In the genomic region with DNA sequence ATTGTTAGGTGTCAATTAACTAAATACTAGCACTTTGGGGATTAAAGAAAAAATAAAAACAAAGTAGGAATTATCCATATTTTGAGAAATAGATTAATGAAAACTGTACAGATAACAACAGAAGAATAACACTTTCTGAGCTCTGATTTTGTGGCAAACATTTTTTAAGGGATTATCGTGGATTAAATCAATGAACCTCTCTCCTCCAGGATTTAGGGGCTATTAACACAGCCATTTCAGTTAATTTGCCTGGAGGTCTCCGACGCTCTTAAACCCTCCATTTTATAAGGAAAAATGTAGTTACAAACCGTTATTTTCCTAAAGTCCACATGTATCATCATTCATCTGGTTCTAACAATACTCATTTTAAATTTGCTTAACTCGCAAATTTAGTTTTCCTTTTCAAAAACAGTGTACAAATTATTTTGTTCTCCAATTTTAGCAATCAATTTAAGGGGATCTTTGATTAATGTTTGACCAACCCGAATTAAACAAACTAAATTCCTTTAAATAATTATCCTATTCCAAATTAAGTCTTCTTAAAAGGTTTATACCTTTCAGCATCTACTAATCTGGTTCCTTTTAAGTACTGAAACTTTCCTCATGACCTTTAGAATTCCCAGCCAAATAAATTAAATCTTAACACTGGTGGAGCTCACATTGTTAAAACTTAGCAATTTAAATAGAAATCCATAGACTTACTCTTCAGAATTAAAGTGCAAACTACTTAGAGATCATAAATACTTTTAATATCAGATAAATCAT, we compare ENCODE assay signal across 8 cellular contexts. TPM values are rescaled to one million over a fixed set of nuclear protein-coding genes. Genes with fewer than 3 reads are reported as not detected.
DNase-seq lines count a peak whose midpoint lies in the region; ATAC-seq and TF ChIP-seq lines count a peak whose summit lies in the region.

No MANE protein-coding gene starts in this region.

- H3K4me1 ChIP-seq in iPS DF 6.9 (ENCODE audit: control insufficient read depth, insufficient read depth, low read length) (peaks cover 1% of the 10 kb centered on the region; the same call in 1 of the 2 replicates), suprapubic skin (peaks cover 37% of the 10 kb centered on the region)

- H3K27me3 ChIP-seq in iPS DF 6.9 (ENCODE audit: control insufficient read depth, insufficient read depth, low read length), result no peaks in the 10 kb centered on the region
- H3K27me3 ChIP-seq in suprapubic skin, result peaks cover 19% of the 10 kb centered on the region

- no peaks in the 10 kb centered on the region for H3K27me3 Mint-ChIP-seq in activated T-cell treated with anti-CD3 and anti-CD28 coated beads, Interleukin-2, amount 50 U/mL, for 4 hours (ENCODE audit: low read depth)
- H3K27me3 Mint-ChIP-seq in activated T-helper 17 cell treated with anti-CD3 and anti-CD28 coated beads, Interleukin-2, amount 50 U/mL, for 72 hours, result no peaks in the 10 kb centered on the region

- no peaks in the 10 kb centered on the region for H3K9me3 Mint-ChIP-seq in activated T-cell treated with anti-CD3 and anti-CD28 coated beads, Interleukin-2, amount 50 U/mL, for 4 hours
- no peaks in the 10 kb centered on the region for H3K9me3 Mint-ChIP-seq in activated T-helper 17 cell treated with anti-CD3 and anti-CD28 coated beads, Interleukin-2, amount 50 U/mL, for 72 hours

- no peak for TF ChIP-seq EP300 in suprapubic skin (IDR thresholded peaks at IDR 0.05)

- no peak for ATAC-seq in activated T-cell treated with anti-CD3 and anti-CD28 coated beads, Interleukin-2, amount 50 U/mL, for 4 hours
- no peak for ATAC-seq in activated T-helper 17 cell treated with anti-CD3 and anti-CD28 coated beads, Interleukin-2, amount 50 U/mL, for 72 hours (replicated peaks)
- no peak for ATAC-seq in HG03025 (IDR thresholded peaks at IDR 0.05; ENCODE audit: low FRiP score, unreplicated experiment)

- H3K4me3 Mint-ChIP-seq in activated T-cell treated with anti-CD3 and anti-CD28 coated beads, Interleukin-2, amount 50 U/mL, for 4 hours, result peak overlapping the region; percentile 94
- H3K4me3 Mint-ChIP-seq in activated T-helper 17 cell treated with anti-CD3 and anti-CD28 coated beads, Interleukin-2, amount 50 U/mL, for 72 hours, result peak overlapping the region; percentile 86

- no peaks in the 10 kb centered on the region for H3K9me3 ChIP-seq in iPS DF 6.9 (ENCODE audit: control insufficient read depth, insufficient read depth, low read length)
- H3K9me3 ChIP-seq in suprapubic skin, result no peaks in the 10 kb centered on the region

- WGBS in iPS DF 6.9 (ENCODE audit: insufficient coverage, insufficient read length), result 100% methylated on average over 1 of the region's 6 CpGs
- 64% methylated on average over 6 of the region's 6 CpGs for WGBS in suprapubic skin

- H3K4me3 ChIP-seq in iPS DF 6.9 (ENCODE audit: low read length), result peak overlapping the region; percentile 79; the same call in 1 of the 2 replicates
- H3K4me3 ChIP-seq in suprapubic skin, result peak overlapping the region; percentile 55

- H3K27ac Mint-ChIP-seq in activated T-helper 17 cell treated with anti-CD3 and anti-CD28 coated beads, Interleukin-2, amount 50 U/mL, for 72 hours, result peak overlapping the region; percentile 82

- DNase-seq in activated T-cell treated with anti-CD3 and anti-CD28 coated beads, Interleukin-2, amount 50 U/mL, for 4 hours, result no peak
- DNase-seq in activated T-cell treated with anti-CD3 and anti-CD28 coated beads, Interleukin-2, amount 50 U/mL, for 48 hours, result no peak
- DNase-seq in iPS DF 6.9 (ENCODE audit: low read depth, low spot score) (no peak), suprapubic skin (ENCODE audit: low spot score in 2 of 2) (no peak), cerebellar nuclear complex (lab: John Stamatoyannopoulos, UW) (no peak), NCI-H1417 (lab: John Stamatoyannopoulos, UW) (no peak)

- TF ChIP-seq CTCF in suprapubic skin (IDR thresholded peaks at IDR 0.05), result no peak

- TF ChIP-seq POLR2A in suprapubic skin (IDR thresholded peaks at IDR 0.05), result no peak

- no peaks in the 10 kb centered on the region for H3K36me3 ChIP-seq in iPS DF 6.9 (ENCODE audit: control insufficient read depth, insufficient read depth, low read length)
- H3K36me3 ChIP-seq in suprapubic skin, result no peaks in the 10 kb centered on the region

- peaks cover 24% of the 10 kb centered on the region for H3K4me1 Mint-ChIP-seq in activated T-cell treated with anti-CD3 and anti-CD28 coated beads, Interleukin-2, amount 50 U/mL, for 4 hours (ENCODE audit: low read depth)
- peaks cover 28% of the 10 kb centered on the region for H3K4me1 Mint-ChIP-seq in activated T-helper 17 cell treated with anti-CD3 and anti-CD28 coated beads, Interleukin-2, amount 50 U/mL, for 72 hours

- H3K27ac ChIP-seq in iPS DF 6.9 (ENCODE audit: low read length) (no peak overlapping the region), suprapubic skin (no peak overlapping the region)

- peaks cover 4% of the 10 kb centered on the region for H3K36me3 Mint-ChIP-seq in activated T-cell treated with anti-CD3 and anti-CD28 coated beads, Interleukin-2, amount 50 U/mL, for 4 hours (ENCODE audit: insufficient read depth)
- peaks cover 20% of the 10 kb centered on the region for H3K36me3 Mint-ChIP-seq in activated T-helper 17 cell treated with anti-CD3 and anti-CD28 coated beads, Interleukin-2, amount 50 U/mL, for 72 hours (ENCODE audit: low read depth)

RNA-seq across cellular contexts. Expression of a gene that starts 30.7 kb away (rescaled TPM):
- 100 to 1,000 TPM in 2 of 3 donors, 10 to 100 TPM in 1; 99.6 to 108 (median 106) TPM for total RNA-seq in activated T-cell treated with anti-CD3 and anti-CD28 coated beads, Interleukin-2, amount 50 U/mL, for 4 hours
- total RNA-seq in activated T-helper 17 cell treated with anti-CD3 and anti-CD28 coated beads, Interleukin-2, amount 50 U/mL, for 72 hours, result 100 to 1,000 TPM in 1 of 2 donors, 10 to 100 TPM in 1; 92.7 to 111 TPM
- total RNA-seq in suprapubic skin, result 10 to 100 TPM; 55.6 to 99.6 (median 57.7) TPM

RNA-seq across cellular contexts. Expression of a gene that starts 39.8 kb away (rescaled TPM):
- total RNA-seq in activated T-cell treated with anti-CD3 and anti-CD28 coated beads, Interleukin-2, amount 50 U/mL, for 4 hours, result 1 to 10 TPM in 1 of 3 donors, under 1 TPM in 2; 0.57 to 1.1 (median 0.66) TPM
- total RNA-seq in activated T-helper 17 cell treated with anti-CD3 and anti-CD28 coated beads, Interleukin-2, amount 50 U/mL, for 72 hours, result 1 to 10 TPM; 1.7 to 1.9 TPM
- total RNA-seq in suprapubic skin, result 1 to 10 TPM; 1.2 to 3.8 (median 2.8) TPM

RNA-seq across cellular contexts. Expression of a gene that starts 49.8 kb away (rescaled TPM):
- 10 to 100 TPM; 43.8 to 47.5 (median 46.6) TPM for total RNA-seq in activated T-cell treated with anti-CD3 and anti-CD28 coated beads, Interleukin-2, amount 50 U/mL, for 4 hours
- 10 to 100 TPM; 41.7 to 48.6 TPM for total RNA-seq in activated T-helper 17 cell treated with anti-CD3 and anti-CD28 coated beads, Interleukin-2, amount 50 U/mL, for 72 hours
- 10 to 100 TPM; 24.7 to 34.6 (median 32.8) TPM for total RNA-seq in suprapubic skin
